Comparison of ENCODE assay signal across 8 cellular contexts in genomic region chr17:44830359-44831269, GRCh38. TPM values are rescaled to one million over a fixed set of nuclear protein-coding genes. Genes with fewer than 3 reads are reported as not detected.
DNase-seq lines count a peak whose midpoint lies in the region; ATAC-seq and TF ChIP-seq lines count a peak whose summit lies in the region.

No MANE protein-coding gene starts in this region.

- intact Hi-C loops in lower lobe of right lung (cut with DNase I), result no loop called here

- peak in 1 of 2 donors; percentile 21 for ATAC-seq in lower lobe of right lung
- no peak for ATAC-seq in HG03139 (IDR thresholded peaks at IDR 0.05; ENCODE audit: unreplicated experiment)
- ATAC-seq in HG02840 (IDR thresholded peaks at IDR 0.05; ENCODE audit: low FRiP score, unreplicated experiment), result no peak

- no peak for TF ChIP-seq CTCF in lower lobe of right lung (IDR thresholded peaks at IDR 0.05)

- peaks cover 76% of the 10 kb centered on the region for H3K27me3 ChIP-seq in lower lobe of right lung (ENCODE audit: low read depth)
- H3K27me3 ChIP-seq in subcutaneous abdominal adipose tissue (ENCODE audit: control insufficient read depth in 5 of 5, insufficient read depth in 4 of 5, low read length in 5 of 5), result peaks cover 0 to 34% (median 11%) of the 10 kb centered on the region in 5 donors

- H3K4me1 ChIP-seq in lower lobe of right lung (peaks cover 13% of the 10 kb centered on the region), subcutaneous abdominal adipose tissue (ENCODE audit: control insufficient read depth in 5 of 5, insufficient read depth in 5 of 5, low read length in 5 of 5) (peaks cover 0 to 21% (median 16%) of the 10 kb centered on the region in 5 donors)

- H3K36me3 ChIP-seq in lower lobe of right lung (no peaks in the 10 kb centered on the region), subcutaneous abdominal adipose tissue (ENCODE audit: control insufficient read depth in 5 of 5, insufficient read depth in 5 of 5, low read length in 5 of 5) (no peaks in the 10 kb centered on the region)

- peak overlapping the region; percentile 65 for H3K4me3 Mint-ChIP-seq in T-helper 1 cell treated with Interleukin-12 subunit alpha and Interleukin-12 subunit beta and Interleukin-4 antibody, amounts not matched to agents 30 μg/mL and 1 μg/mL, for 36 hours

- peak overlapping the region in 2 of 5 donors; percentile 24 to 56 for H3K9ac ChIP-seq in subcutaneous abdominal adipose tissue (ENCODE audit: low read length in 5 of 5)

- peak overlapping the region; percentile 55 for H3K4me3 ChIP-seq in lower lobe of right lung
- H3K4me3 ChIP-seq in subcutaneous abdominal adipose tissue (ENCODE audit: low read depth in 1 of 5, low read length in 5 of 5), result peak overlapping the region; percentile 51 to 73 (median 60)

- H3K9me3 ChIP-seq in lower lobe of right lung, result no peaks in the 10 kb centered on the region
- H3K9me3 ChIP-seq in subcutaneous abdominal adipose tissue (ENCODE audit: control insufficient read depth in 5 of 5, low read length in 5 of 5), result no peaks in the 10 kb centered on the region

- peak; percentile 9 for DNase-seq in NCI-H1105 treated with DMSO at 0.1 percent for 48 hours (lab: John Stamatoyannopoulos, UW)
- DNase-seq in NCI-H1105 (lab: John Stamatoyannopoulos, UW), result no peak
- peak; percentile 47 for DNase-seq in dermis blood vessel endothelial cell
- DNase-seq in lower lobe of right lung, result no peak

- H3K36me3 Mint-ChIP-seq in T-helper 1 cell treated with Interleukin-12 subunit alpha and Interleukin-12 subunit beta and Interleukin-4 antibody, amounts not matched to agents 30 μg/mL and 1 μg/mL, for 36 hours (ENCODE audit: low read depth), result peaks cover 3% of the 10 kb centered on the region

- H3K4me1 Mint-ChIP-seq in T-helper 1 cell treated with Interleukin-12 subunit alpha and Interleukin-12 subunit beta and Interleukin-4 antibody, amounts not matched to agents 30 μg/mL and 1 μg/mL, for 36 hours (ENCODE audit: low read depth), result peaks cover 9% of the 10 kb centered on the region

- peaks cover 64% of the 10 kb centered on the region for H3K27me3 Mint-ChIP-seq in T-helper 1 cell treated with Interleukin-12 subunit alpha and Interleukin-12 subunit beta and Interleukin-4 antibody, amounts not matched to agents 30 μg/mL and 1 μg/mL, for 36 hours (ENCODE audit: low read depth)

- H3K27ac ChIP-seq in lower lobe of right lung (peak overlapping the region; percentile 51), subcutaneous abdominal adipose tissue (ENCODE audit: low read depth, low read length) (no peak overlapping the region)

- H3K27ac Mint-ChIP-seq in T-helper 1 cell treated with Interleukin-12 subunit alpha and Interleukin-12 subunit beta and Interleukin-4 antibody, amounts not matched to agents 30 μg/mL and 1 μg/mL, for 36 hours, result no peak overlapping the region

- no peaks in the 10 kb centered on the region for H3K9me3 Mint-ChIP-seq in T-helper 1 cell treated with Interleukin-12 subunit alpha and Interleukin-12 subunit beta and Interleukin-4 antibody, amounts not matched to agents 30 μg/mL and 1 μg/mL, for 36 hours

RNA-seq across cellular contexts. Expression of gene GJC1, which starts 0.5 kb away (rescaled TPM):
- total RNA-seq in dermis blood vessel endothelial cell (7.5 and 13.9 TPM in 2 replicates), lower lobe of right lung (18.4 TPM)

RNA-seq across cellular contexts. Expression of gene HIGD1B, which starts 17.1 kb away (rescaled TPM):
- not detected in 2 replicates for total RNA-seq in dermis blood vessel endothelial cell
- total RNA-seq in lower lobe of right lung, result 22.3 TPM

Comparison
In these comparisons a context has a peak if more than half of its experiments do, and no peak if none do; other contexts are left out.
1. DNase-seq: peak in NCI-H1105 treated with DMSO at 0.1 percent for 48 hours (single experiment) and dermis blood vessel endothelial cell (single experiment); none in NCI-H1105 (single experiment) and lower lobe of right lung (single experiment).
2. RNA of gene HIGD1B, which starts 17.1 kb away (total RNA-seq): 22.3 TPM in lower lobe of right lung (single experiment); not detected in dermis blood vessel endothelial cell; every median in the first group is over 10 times any median in the second.